In genomic region chr9:89065921-89066320, GRCh38 we compare ENCODE assay signal across 16 cellular contexts.
DNase-seq lines count a peak whose midpoint lies in the region; ATAC-seq, FAIRE-seq and TF ChIP-seq lines count a peak whose summit lies in the region.
"Had no signal": no experiment of that assay in that cellular context is flagged by ENCODE, and none has a peak within 500 bp of the region (broad histone marks: within the 10 kb centered on the region; RNA-seq: fewer than 3 reads in every experiment).

No MANE protein-coding gene starts in this region.

- in situ Hi-C loops in GM13977 (cut with MboI; ENCODE audit: low pct_unique_long_range_greater_than_20kb, low sequenced_read_pairs, unreplicated experiment): no loop called here
- in situ Hi-C loops in GM12878 (cut with MboI): no loop called here

- H3K9ac ChIP-seq in GM12878 (ENCODE audit: control insufficient read depth, insufficient read depth, low read length): no peak overlapping the region
- H3K9ac ChIP-seq: BLaER1 had no signal

- H3K27ac ChIP-seq in GM12878 (ENCODE audit: control insufficient read depth, insufficient read depth): no peak overlapping the region
- H3K27ac ChIP-seq in caudate nucleus (ENCODE audit: low read depth, low read length): no peak overlapping the region
- H3K27ac ChIP-seq: BLaER1 had no signal

- H3K4me3 ChIP-seq in GM12878: no peak overlapping the region
- H3K4me3 ChIP-seq: BLaER1 had no signal

- BruUV-seq in GM12878 (replicated peaks; lab: Mats Ljungman, UMichigan): no TSS peak

- TF ChIP-seq RAD21 in GM12878 (IDR thresholded peaks at IDR 0.05; ENCODE audit: insufficient read depth, low read depth, low read length): no peak

- 5% methylated on average over 6 of the region's 6 CpGs for WGBS in GM12878 (ENCODE audit: insufficient coverage, insufficient replicate concordance, low lambda C conversion rate, missing lambda C conversion rate)

- no peak overlapping the region for H2AFZ ChIP-seq in GM12878 (ENCODE audit: control insufficient read depth, low read depth, low read length)

- CTCF ChIA-PET in GM12878 (lab: Yijun Ruan, JAX): no interaction called here

- TF ChIP-seq CTCF in GM13977 (IDR thresholded peaks at IDR 0.05; ENCODE audit: extremely low read depth, insufficient read depth, missing control alignments) (no peak), GM12878 (IDR thresholded peaks at IDR 0.05 in 2 of 3, conservative IDR thresholded peaks at IDR 0.05 in 1 of 3; ENCODE audit: control insufficient read depth in 2 of 3, extremely low read depth in 1 of 3, insufficient read depth in 1 of 3, low read depth in 3 of 3, low read length in 3 of 3) (no peak)

- no peak for FAIRE-seq in GM12878 (lab: Jason Lieb, UNC)

- RAD21 ChIA-PET in GM12878 (lab: Charles Lee; ENCODE audit: unreplicated experiment): no interaction called here

- no peaks in the 10 kb centered on the region for H3K79me2 ChIP-seq in GM12878 (ENCODE audit: control insufficient read depth, insufficient read depth, low read length)

- no peaks in the 10 kb centered on the region for H3K36me3 ChIP-seq in GM12878 (ENCODE audit: control insufficient read depth in 2 of 2, insufficient read depth in 2 of 2, low read length in 1 of 2)
- H3K36me3 ChIP-seq: BLaER1 had no signal

- H3K4me2 ChIP-seq in GM12878 (ENCODE audit: control insufficient read depth, insufficient read depth): no peak overlapping the region
- H3K4me2 ChIP-seq: BLaER1 had no signal

- intact Hi-C loops in GM12878 (cut with micrococcal nuclease; ENCODE audit: unreplicated experiment): no loop called here

- no peak for TF ChIP-seq POLR2A in GM12878 (IDR thresholded peaks at IDR 0.05; ENCODE audit: low read depth, low read length)

- ATAC-seq in HG02870 (IDR thresholded peaks at IDR 0.05; ENCODE audit: unreplicated experiment) (peak; percentile 76), HG03565 (IDR thresholded peaks at IDR 0.05; ENCODE audit: unreplicated experiment) (peak; percentile 52), GM12878 (no peak), esophagus mucosa (no peak)

- DNase-seq in GM13977 (ENCODE audit: low spot score): peak; percentile 12
- no peak for DNase-seq in GM12878 (ENCODE audit: low read depth, low spot score)
- DNase-seq in caudate nucleus (lab: John Stamatoyannopoulos, UW): no peak
- DNase-seq in activated gamma-delta T cell treated with Interleukin-2 at 50 U/mL for 16 hours: no peak
- DNase-seq: 8988T, AML-193, DMS53, GF-D8, HCEC 1CT, HFFc6, IMR-90, KBM-7 had no signal

- SMC1A ChIA-PET in GM12878 (lab: Charles Lee; ENCODE audit: uncharacterized antibody, unreplicated experiment): no interaction called here

- no peaks in the 10 kb centered on the region for H3K9me3 ChIP-seq in GM12878 (replicated peaks; ENCODE audit: control insufficient read depth, insufficient read depth, low read length)
- H3K9me3 ChIP-seq: BLaER1 had no signal

- H4K20me1 ChIP-seq in GM12878 (ENCODE audit: control insufficient read depth, insufficient read depth): no peaks in the 10 kb centered on the region
- H4K20me1 ChIP-seq: BLaER1 had no signal

- no peaks in the 10 kb centered on the region; a peak in 1 of 4 replicates for H3K27me3 ChIP-seq in GM12878 (replicated peaks in 1 of 2; ENCODE audit: control insufficient read depth in 2 of 2, insufficient read depth in 2 of 2, low read length in 1 of 2)
- H3K27me3 ChIP-seq: BLaER1 had no signal

- POLR2A ChIA-PET in GM12878 (lab: Charles Lee): interaction anchor here (0.6 kb wide), 1 partner anchor 535 kb away, joined by 4 read pairs; no protein-coding TSS in a partner anchor

- no peaks in the 10 kb centered on the region for H3K4me1 ChIP-seq in GM12878 (ENCODE audit: control insufficient read depth, insufficient read depth, low read length)
- H3K4me1 ChIP-seq: BLaER1 had no signal

- TF ChIP-seq EP300 in GM12878 (IDR thresholded peaks at IDR 0.05; ENCODE audit: borderline replicate concordance in 1 of 2, control insufficient read depth in 1 of 2, low read depth in 2 of 2, low read length in 2 of 2): no peak

TF ChIP-seq in GM12878, 131 proteins besides CTCF, POLR2A, EP300 and RAD21:
- peak; percentile 18; the same call in 1 of the 2 replicates for TF ChIP-seq RUNX3 (IDR thresholded peaks at IDR 0.05; ENCODE audit: low read length)
- TF ChIP-seq, protein P1, sequence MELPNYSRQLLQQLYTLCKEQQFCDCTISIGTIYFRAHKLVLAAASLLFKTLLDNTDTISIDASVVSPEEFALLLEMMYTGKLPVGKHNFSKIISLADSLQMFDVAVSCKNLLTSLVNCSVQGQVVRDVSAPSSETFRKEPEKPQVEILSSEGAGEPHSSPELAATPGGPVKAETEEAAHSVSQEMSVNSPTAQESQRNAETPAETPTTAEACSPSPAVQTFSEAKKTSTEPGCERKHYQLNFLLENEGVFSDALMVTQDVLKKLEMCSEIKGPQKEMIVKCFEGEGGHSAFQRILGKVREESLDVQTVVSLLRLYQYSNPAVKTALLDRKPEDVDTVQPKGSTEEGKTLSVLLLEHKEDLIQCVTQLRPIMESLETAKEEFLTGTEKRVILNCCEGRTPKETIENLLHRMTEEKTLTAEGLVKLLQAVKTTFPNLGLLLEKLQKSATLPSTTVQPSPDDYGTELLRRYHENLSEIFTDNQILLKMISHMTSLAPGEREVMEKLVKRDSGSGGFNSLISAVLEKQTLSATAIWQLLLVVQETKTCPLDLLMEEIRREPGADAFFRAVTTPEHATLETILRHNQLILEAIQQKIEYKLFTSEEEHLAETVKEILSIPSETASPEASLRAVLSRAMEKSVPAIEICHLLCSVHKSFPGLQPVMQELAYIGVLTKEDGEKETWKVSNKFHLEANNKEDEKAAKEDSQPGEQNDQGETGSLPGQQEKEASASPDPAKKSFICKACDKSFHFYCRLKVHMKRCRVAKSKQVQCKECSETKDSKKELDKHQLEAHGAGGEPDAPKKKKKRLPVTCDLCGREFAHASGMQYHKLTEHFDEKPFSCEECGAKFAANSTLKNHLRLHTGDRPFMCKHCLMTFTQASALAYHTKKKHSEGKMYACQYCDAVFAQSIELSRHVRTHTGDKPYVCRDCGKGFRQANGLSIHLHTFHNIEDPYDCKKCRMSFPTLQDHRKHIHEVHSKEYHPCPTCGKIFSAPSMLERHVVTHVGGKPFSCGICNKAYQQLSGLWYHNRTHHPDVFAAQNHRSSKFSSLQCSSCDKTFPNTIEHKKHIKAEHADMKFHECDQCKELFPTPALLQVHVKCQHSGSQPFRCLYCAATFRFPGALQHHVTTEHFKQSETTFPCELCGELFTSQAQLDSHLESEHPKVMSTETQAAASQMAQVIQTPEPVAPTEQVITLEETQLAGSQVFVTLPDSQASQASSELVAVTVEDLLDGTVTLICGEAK (IDR thresholded peaks at IDR 0.05; ENCODE audit: borderline replicate concordance): no peak

Comparison
In these comparisons a context has a peak if more than half of its experiments do, and no peak if none do; other contexts are left out.
1. ATAC-seq: peak in HG02870 (single experiment) and HG03565 (single experiment); none in GM12878 (single experiment) and esophagus mucosa (single experiment).